Comparison of ENCODE assay signal across 1 cellular context in genomic region chr12:55818886-55819285, GRCh38.
TF ChIP-seq lines count a peak whose summit lies in the region.

No MANE protein-coding gene starts in this region.

TF ChIP-seq in HepG2, 621 proteins besides CTCF, POLR2A, EP300 and RAD21:
- TF ChIP-seq ZMAT5 (CRISPR knock-in tag; IDR thresholded peaks at IDR 0.05; ENCODE audit: borderline replicate concordance, low read depth), result no peak
- no peak for TF ChIP-seq ZNF747 (CRISPR knock-in tag; IDR thresholded peaks at IDR 0.05; ENCODE audit: borderline replicate concordance)
- TF ChIP-seq ZNF318 (CRISPR knock-in tag; IDR thresholded peaks at IDR 0.05), result no peak
- TF ChIP-seq BRF2 (CRISPR knock-in tag; IDR thresholded peaks at IDR 0.05), result no peak
- TF ChIP-seq STAG1 (CRISPR knock-in tag; IDR thresholded peaks at IDR 0.05), result no peak
- TF ChIP-seq SKI (IDR thresholded peaks at IDR 0.05; ENCODE audit: partially characterized antibody), result no peak
- no peak for TF ChIP-seq ZNF790 (CRISPR knock-in tag; IDR thresholded peaks at IDR 0.05; ENCODE audit: borderline replicate concordance)
- TF ChIP-seq ZNF704 (CRISPR knock-in tag; IDR thresholded peaks at IDR 0.05; ENCODE audit: borderline replicate concordance), result no peak
- no peak for TF ChIP-seq MYC (CRISPR knock-in tag; IDR thresholded peaks at IDR 0.05; ENCODE audit: borderline replicate concordance)
- no peak for TF ChIP-seq YEATS4 (CRISPR knock-in tag; IDR thresholded peaks at IDR 0.05; ENCODE audit: borderline replicate concordance)
- TF ChIP-seq ZNF513 (CRISPR knock-in tag; conservative IDR thresholded peaks at IDR 0.05), result no peak
- TF ChIP-seq REL (CRISPR knock-in tag; conservative IDR thresholded peaks at IDR 0.05), result no peak
- no peak for TF ChIP-seq ETV5 (CRISPR knock-in tag; IDR thresholded peaks at IDR 0.05; ENCODE audit: borderline replicate concordance)
- TF ChIP-seq E2F2 (CRISPR knock-in tag; IDR thresholded peaks at IDR 0.05; ENCODE audit: borderline replicate concordance), result no peak
- TF ChIP-seq ZNF563 (CRISPR knock-in tag; IDR thresholded peaks at IDR 0.05), result no peak
- TF ChIP-seq ZNF496 (CRISPR knock-in tag; IDR thresholded peaks at IDR 0.05; ENCODE audit: insufficient replicate concordance), result no peak
- TF ChIP-seq ZBTB7A (CRISPR knock-in tag; IDR thresholded peaks at IDR 0.05), result no peak
- TF ChIP-seq KMT2B (CRISPR knock-in tag; IDR thresholded peaks at IDR 0.05), result no peak
- no peak for TF ChIP-seq MXD4 (CRISPR knock-in tag; IDR thresholded peaks at IDR 0.05)
- no peak for TF ChIP-seq ZNF609 (CRISPR knock-in tag; IDR thresholded peaks at IDR 0.05; ENCODE audit: borderline replicate concordance)
